In genomic region chr3:53043738-53044137, GRCh38 we compare ENCODE assay signal across 10 cellular contexts. TPM values are rescaled to one million over a fixed set of nuclear protein-coding genes. Genes with fewer than 3 reads are reported as not detected.
DNase-seq lines count a peak whose midpoint lies in the region; ATAC-seq and TF ChIP-seq lines count a peak whose summit lies in the region.
"Had no signal": no experiment of that assay in that cellular context is flagged by ENCODE, and none has a peak within 500 bp of the region (broad histone marks: within the 10 kb centered on the region; RNA-seq: fewer than 3 reads in every experiment).

No MANE protein-coding gene starts in this region.

- H3K27me3 ChIP-seq in PC-3 (ENCODE audit: low read length) = no peaks in the 10 kb centered on the region

- H3F3A ChIP-seq in PC-3 (ENCODE audit: low read length, unreplicated experiment) = no peaks in the 10 kb centered on the region

- BruUV-seq in PC-3 (replicated peaks; lab: Mats Ljungman, UMichigan) = no TSS peak

- no peaks in the 10 kb centered on the region for H3K9me3 ChIP-seq in PC-3 (ENCODE audit: low read length)

- no peak for ATAC-seq in activated T-cell treated with anti-CD3 and anti-CD28 coated beads, Interleukin-2, amount 50 U/mL, for 4 hours
- no peak for ATAC-seq in PC-3
- ATAC-seq in stimulated activated memory B cell treated with anti-CD40 and anti-IgM and Interleukin-4, amounts not matched to agents 10 μg/mL and 1 μg/mL and 100 μg/mL, for 72 hours = no peak

- no peak for DNase-seq in activated T-cell treated with anti-CD3 and anti-CD28 coated beads, Interleukin-2, amount 50 U/mL, for 4 hours
- no peak for DNase-seq in activated T-cell treated with anti-CD3 and anti-CD28 coated beads, Interleukin-2, amount 50 U/mL, for 48 hours
- DNase-seq in PC-3 (no peak), endothelial cell (ENCODE audit: low spot score) (no peak), caudate nucleus (lab: John Stamatoyannopoulos, UW) (no peak), SW 1271 (lab: John Stamatoyannopoulos, UW) (no peak), NCI-H82 (lab: John Stamatoyannopoulos, UW) (no peak)
- DNase-seq: NCI-H2029 had no signal

- no peaks in the 10 kb centered on the region for H3K9me2 ChIP-seq in PC-3 (replicated peaks; ENCODE audit: low read length)

- TF ChIP-seq CTCF in PC-3 (conservative IDR thresholded peaks at IDR 0.05; ENCODE audit: low read depth, low read length) (no peak), endothelial cell (IDR thresholded peaks at IDR 0.05; ENCODE audit: unreplicated experiment) (no peak)

- H3K79me2 ChIP-seq in PC-3 (ENCODE audit: low read length) = peaks cover 60% of the 10 kb centered on the region

- H3K4me1 ChIP-seq in PC-3 (ENCODE audit: insufficient read depth, low read length) = peaks cover 34% of the 10 kb centered on the region

- H3K9me3 Mint-ChIP-seq in activated T-cell treated with anti-CD3 and anti-CD28 coated beads, Interleukin-2, amount 50 U/mL, for 4 hours = no peaks in the 10 kb centered on the region
- peaks cover 3% of the 10 kb centered on the region for H3K9me3 Mint-ChIP-seq in endothelial cell (ENCODE audit: unreplicated experiment)
- no peaks in the 10 kb centered on the region for H3K9me3 Mint-ChIP-seq in stimulated activated memory B cell treated with anti-CD40 and anti-IgM and Interleukin-4, amounts not matched to agents 10 μg/mL and 1 μg/mL and 100 μg/mL, for 72 hours

- H3K4me3 ChIP-seq in PC-3 (ENCODE audit: low read length) = peak overlapping the region; percentile 74

- intact Hi-C loops in PC-3 (cut with micrococcal nuclease) = no loop called here

- peaks cover 59% of the 10 kb centered on the region for H3K4me1 Mint-ChIP-seq in activated T-cell treated with anti-CD3 and anti-CD28 coated beads, Interleukin-2, amount 50 U/mL, for 4 hours (ENCODE audit: low read depth)
- H3K4me1 Mint-ChIP-seq in endothelial cell (ENCODE audit: unreplicated experiment) = peaks cover 10% of the 10 kb centered on the region
- peaks cover 56% of the 10 kb centered on the region for H3K4me1 Mint-ChIP-seq in stimulated activated memory B cell treated with anti-CD40 and anti-IgM and Interleukin-4, amounts not matched to agents 10 μg/mL and 1 μg/mL and 100 μg/mL, for 72 hours

- H3K36me3 ChIP-seq in PC-3 (ENCODE audit: low read depth, low read length) = no peaks in the 10 kb centered on the region

- H3K4me2 ChIP-seq in PC-3 (ENCODE audit: low read length) = peak overlapping the region; percentile 87

- H4K20me1 ChIP-seq in PC-3 (ENCODE audit: low read length) = 0 out of 2 replicates have a peak, but pooled peaks cover 8% of the 10 kb centered on the region

- H3K27ac Mint-ChIP-seq in endothelial cell (ENCODE audit: unreplicated experiment) = no peak overlapping the region
- H3K27ac Mint-ChIP-seq in stimulated activated memory B cell treated with anti-CD40 and anti-IgM and Interleukin-4, amounts not matched to agents 10 μg/mL and 1 μg/mL and 100 μg/mL, for 72 hours = peak overlapping the region; percentile 95

- CTCF ChIA-PET in PC-3 (lab: Charles Lee) = interaction anchor here (0.6 kb wide), 1 partner anchor 14 kb away, joined by 8 read pairs; no protein-coding TSS in a partner anchor

- no peaks in the 10 kb centered on the region for H3K27me3 Mint-ChIP-seq in activated T-cell treated with anti-CD3 and anti-CD28 coated beads, Interleukin-2, amount 50 U/mL, for 4 hours (ENCODE audit: low read depth)
- H3K27me3 Mint-ChIP-seq in endothelial cell (ENCODE audit: unreplicated experiment) = peaks cover 10% of the 10 kb centered on the region
- H3K27me3 Mint-ChIP-seq in stimulated activated memory B cell treated with anti-CD40 and anti-IgM and Interleukin-4, amounts not matched to agents 10 μg/mL and 1 μg/mL and 100 μg/mL, for 72 hours = no peaks in the 10 kb centered on the region

- H3K4me3 Mint-ChIP-seq in activated T-cell treated with anti-CD3 and anti-CD28 coated beads, Interleukin-2, amount 50 U/mL, for 4 hours = peak overlapping the region; percentile 96
- peak overlapping the region; percentile 47 for H3K4me3 Mint-ChIP-seq in endothelial cell (ENCODE audit: unreplicated experiment)
- H3K4me3 Mint-ChIP-seq in stimulated activated memory B cell treated with anti-CD40 and anti-IgM and Interleukin-4, amounts not matched to agents 10 μg/mL and 1 μg/mL and 100 μg/mL, for 72 hours = no peak overlapping the region

- H3K36me3 Mint-ChIP-seq in activated T-cell treated with anti-CD3 and anti-CD28 coated beads, Interleukin-2, amount 50 U/mL, for 4 hours (ENCODE audit: insufficient read depth) = no peaks in the 10 kb centered on the region
- peaks cover 8% of the 10 kb centered on the region for H3K36me3 Mint-ChIP-seq in endothelial cell (ENCODE audit: low read depth, unreplicated experiment)
- H3K36me3 Mint-ChIP-seq in stimulated activated memory B cell treated with anti-CD40 and anti-IgM and Interleukin-4, amounts not matched to agents 10 μg/mL and 1 μg/mL and 100 μg/mL, for 72 hours = no peaks in the 10 kb centered on the region

- peak overlapping the region; percentile 61; the same call in 1 of the 2 replicates for H3K9ac ChIP-seq in PC-3 (ENCODE audit: low read length)

- H3K27ac ChIP-seq in PC-3 (ENCODE audit: low read length) (no peak overlapping the region), caudate nucleus (ENCODE audit: low read depth, low read length) (no peak overlapping the region)
- H3K27ac ChIP-seq: KMS-11 had no signal

- H2AFZ ChIP-seq in PC-3 (ENCODE audit: low read length) = peak overlapping the region; percentile 75

- POLR2A ChIA-PET in PC-3 (lab: Charles Lee; ENCODE audit: unreplicated experiment) = no interaction called here

RNA-seq across cellular contexts. Expression of gene SFMBT1, which starts 2.1 kb away (rescaled TPM):
- total RNA-seq in activated T-cell treated with anti-CD3 and anti-CD28 coated beads, Interleukin-2, amount 50 U/mL, for 4 hours = 10 to 100 TPM; 16.8 to 25.2 (median 20.0) TPM
- 10.8 and 35.6 TPM in 2 replicates for total RNA-seq in PC-3 (2014; rRNA removed)
- total RNA-seq in endothelial cell (ENCODE audit: unreplicated experiment) = 5.8 TPM
